Comparison of ENCODE assay signal across 10 cellular contexts in the genomic region with DNA sequence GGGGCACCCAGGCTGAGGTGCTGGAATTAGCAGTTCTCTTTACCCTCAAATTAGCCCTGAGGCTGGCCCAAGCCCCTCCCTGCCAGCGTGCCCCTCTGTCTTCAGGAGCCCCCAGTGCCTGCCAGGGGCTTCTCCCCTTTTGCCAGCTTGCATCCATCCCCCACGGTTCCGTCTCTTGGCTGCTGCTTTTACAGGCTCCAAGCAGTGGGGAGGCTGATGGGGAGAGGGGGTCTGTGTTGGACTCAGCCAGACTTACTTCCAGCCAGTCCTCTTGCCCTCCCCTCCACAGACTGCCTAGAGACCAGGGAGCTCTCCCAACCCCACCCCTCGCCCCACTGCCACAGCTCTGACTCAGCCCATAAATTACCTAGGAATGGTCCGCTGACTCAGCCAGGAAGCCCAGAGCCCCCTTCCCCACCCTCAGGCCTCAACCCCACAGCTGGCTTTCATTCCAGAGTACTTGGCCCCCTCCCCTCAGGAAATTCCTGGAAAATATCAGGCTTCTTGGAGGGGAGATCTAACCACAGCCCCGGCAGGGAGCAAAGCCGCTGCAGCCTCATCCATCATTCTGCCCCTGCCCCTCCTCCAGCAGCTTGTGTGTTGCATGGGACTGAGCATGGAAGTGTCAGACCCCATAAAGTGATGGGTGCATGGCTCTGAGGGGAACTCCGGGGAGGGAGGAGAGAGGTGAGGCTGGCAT.
A peak's percentile ranks its signal among the peaks of the same experiment; 100 is the strongest.
DNase-seq lines count a peak whose midpoint lies in the region; ATAC-seq and TF ChIP-seq lines count a peak whose summit lies in the region.
"Had no signal": no experiment of that assay in that cellular context is flagged by ENCODE, and none has a peak within 500 bp of the region (broad histone marks: within the 10 kb centered on the region; RNA-seq: fewer than 3 reads in every experiment).

No MANE protein-coding gene starts in this region.

- H3K4me3 ChIP-seq in AG10803 (ENCODE audit: low read length): no peak overlapping the region
- no peak overlapping the region for H3K4me3 ChIP-seq in Loucy (ENCODE audit: low read length, poor library complexity, severe bottlenecking)
- H3K4me3 ChIP-seq in breast epithelium: no peak overlapping the region
- H3K4me3 ChIP-seq in mesodermal cell (ENCODE audit: extremely low read depth, insufficient read depth, low read length, poor library complexity, severe bottlenecking): no peak overlapping the region

- H3K27me3 ChIP-seq in Loucy (ENCODE audit: insufficient read depth, low read length, poor library complexity, severe bottlenecking): no peaks in the 10 kb centered on the region
- no peaks in the 10 kb centered on the region for H3K27me3 ChIP-seq in breast epithelium

- TF ChIP-seq POLR2A in breast epithelium (IDR thresholded peaks at IDR 0.05): no peak

- H3K27ac ChIP-seq in breast epithelium (peak overlapping the region; percentile 71 to 91), mesodermal cell (ENCODE audit: low read depth, low read length, severe bottlenecking) (peak overlapping the region; percentile 81)

- no peaks in the 10 kb centered on the region for H3F3A ChIP-seq in Loucy (ENCODE audit: low read depth)

- H3K9me2 ChIP-seq in Loucy (replicated peaks; ENCODE audit: low read depth, low read length): no peaks in the 10 kb centered on the region

- 6 to 19% methylated on average over 2 to 5 of the region's 8 CpGs for WGBS in mesodermal cell (ENCODE audit: insufficient coverage in 2 of 2), 2 experiments

- no peaks in the 10 kb centered on the region for H4K20me1 ChIP-seq in Loucy (ENCODE audit: insufficient read depth, low read length, poor library complexity, severe bottlenecking)

- intact Hi-C loops in breast epithelium (cut with DNase I; ENCODE audit: low total_unique reads): no loop called here

- H3K9me3 ChIP-seq in Loucy (ENCODE audit: insufficient read depth, low read depth, low read length): no peaks in the 10 kb centered on the region
- no peaks in the 10 kb centered on the region for H3K9me3 ChIP-seq in breast epithelium
- H3K9me3 ChIP-seq in mesodermal cell (ENCODE audit: control insufficient read depth, low read length): no peaks in the 10 kb centered on the region

- no peak overlapping the region for H3K4me2 ChIP-seq in Loucy (ENCODE audit: low read depth, low read length, poor library complexity, severe bottlenecking)

- no peaks in the 10 kb centered on the region for H3K9me3 Mint-ChIP-seq in activated naive CD8-positive, alpha-beta T cell treated with anti-CD3 and anti-CD28 coated beads for 36 hours
- H3K9me3 Mint-ChIP-seq: naive B cell had no signal

- no peak for ATAC-seq in HG03280 (IDR thresholded peaks at IDR 0.05; ENCODE audit: unreplicated experiment)
- no peak for ATAC-seq in GM21576 (IDR thresholded peaks at IDR 0.05; ENCODE audit: unreplicated experiment)

- H3K9ac ChIP-seq in Loucy (ENCODE audit: low read depth, low read length, poor library complexity, severe bottlenecking): peak overlapping the region; percentile 6

- no peak overlapping the region for H2AFZ ChIP-seq in Loucy (ENCODE audit: low read length)

- no peaks in the 10 kb centered on the region for H3K27me3 Mint-ChIP-seq in activated naive CD8-positive, alpha-beta T cell treated with anti-CD3 and anti-CD28 coated beads for 36 hours
- H3K27me3 Mint-ChIP-seq: naive B cell had no signal

- H3K4me1 ChIP-seq in Loucy (ENCODE audit: insufficient read depth, low read length, poor library complexity, severe bottlenecking) (peaks cover 18% of the 10 kb centered on the region), breast epithelium (peaks cover 8 to 16% of the 10 kb centered on the region in 2 donors), mesodermal cell (ENCODE audit: control insufficient read depth, insufficient read depth, low read length, poor library complexity, severe bottlenecking) (peaks cover 73% of the 10 kb centered on the region)

- peaks cover 18% of the 10 kb centered on the region for H3K4me1 Mint-ChIP-seq in activated naive CD8-positive, alpha-beta T cell treated with anti-CD3 and anti-CD28 coated beads for 36 hours

- H3K27ac Mint-ChIP-seq in activated naive CD8-positive, alpha-beta T cell treated with anti-CD3 and anti-CD28 coated beads for 36 hours: no peak overlapping the region

- H3K79me2 ChIP-seq in Loucy (ENCODE audit: insufficient read depth, low read length): no peaks in the 10 kb centered on the region

- H3K4me3 Mint-ChIP-seq in activated naive CD8-positive, alpha-beta T cell treated with anti-CD3 and anti-CD28 coated beads for 36 hours: no peak overlapping the region
- H3K4me3 Mint-ChIP-seq: naive B cell had no signal

- DNase-seq in AG10803 (ENCODE audit: low read depth) (peak; percentile 94), breast epithelium (ENCODE audit: low spot score in 2 of 2) (no peak), Ammon's horn (ENCODE audit: low spot score) (no peak)
- no peak for DNase-seq in activated naive CD8-positive, alpha-beta T cell treated with anti-CD3 and anti-CD28 coated beads for 36 hours
- DNase-seq: activated T-cell treated with anti-CD3 and anti-CD28 coated beads, Interleukin-2, amount 50 U/mL, for 48 hours; naive B cell had no signal

- H3K36me3 ChIP-seq in Loucy (ENCODE audit: insufficient read depth, low read length) (no peaks in the 10 kb centered on the region), breast epithelium (no peaks in the 10 kb centered on the region), mesodermal cell (ENCODE audit: control insufficient read depth, insufficient read depth, low read length) (no peaks in the 10 kb centered on the region)

- no peaks in the 10 kb centered on the region for H3K36me3 Mint-ChIP-seq in activated naive CD8-positive, alpha-beta T cell treated with anti-CD3 and anti-CD28 coated beads for 36 hours
- H3K36me3 Mint-ChIP-seq: naive B cell had no signal

- TF ChIP-seq CTCF in AG10803 (conservative IDR thresholded peaks at IDR 0.05; ENCODE audit: low read length) (no peak), Loucy (conservative IDR thresholded peaks at IDR 0.05; ENCODE audit: low read length) (no peak), breast epithelium (IDR thresholded peaks at IDR 0.05) (no peak)
